21 cellular contexts compared by ENCODE assay signal in the genomic region with DNA sequence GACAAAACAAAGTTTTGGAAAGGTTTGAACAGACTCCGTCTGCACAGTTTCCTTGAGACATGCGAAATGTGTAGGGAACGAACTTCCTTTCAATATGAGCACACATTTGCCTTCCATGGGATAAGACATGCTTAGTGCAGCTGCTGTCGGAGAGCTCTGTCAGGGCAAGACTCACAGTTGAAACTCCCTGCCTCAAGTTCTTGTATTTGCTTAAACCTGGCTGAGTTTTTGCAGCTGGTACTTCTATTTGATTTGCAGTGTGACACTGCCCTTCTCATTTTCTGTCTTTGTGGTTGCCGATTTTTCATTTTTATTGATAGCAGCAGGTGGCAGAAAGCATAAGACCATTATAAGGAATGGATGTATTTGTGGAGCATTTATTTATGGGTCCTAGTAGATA. TPM values are rescaled to one million over a fixed set of nuclear protein-coding genes. Genes with fewer than 3 reads are reported as not detected.
DNase-seq lines count a peak whose midpoint lies in the region; ATAC-seq, FAIRE-seq and TF ChIP-seq lines count a peak whose summit lies in the region.
"Had no signal": no experiment of that assay in that cellular context is flagged by ENCODE, and none has a peak within 500 bp of the region (broad histone marks: within the 10 kb centered on the region; RNA-seq: fewer than 3 reads in every experiment).

No MANE protein-coding gene starts in this region.

- H3K27ac ChIP-seq in keratinocyte (ENCODE audit: control insufficient read depth, insufficient read depth, low read length) (peak overlapping the region; percentile 32), left lung (no peak overlapping the region)
- H3K27ac ChIP-seq: cardiac muscle cell had no signal

- no peak for ATAC-seq in left lung
- ATAC-seq: activated CD8-positive, alpha-beta T cell treated with anti-CD3 and anti-CD28 coated beads for 36 hours; T-cell had no signal

- peak overlapping the region; percentile 92 for H2AFZ ChIP-seq in keratinocyte (ENCODE audit: control insufficient read depth, low read length)

- H3K27ac Mint-ChIP-seq in activated naive CD4-positive, alpha-beta T cell treated with anti-CD3 and anti-CD28 coated beads, Interleukin-2, amount 50 U/mL, for 24 hours: peak overlapping the region; percentile 71
- H3K27ac Mint-ChIP-seq: activated CD8-positive, alpha-beta T cell treated with anti-CD3 and anti-CD28 coated beads for 36 hours; activated naive CD8-positive, alpha-beta T cell treated with anti-CD3 and anti-CD28 coated beads, Interleukin-2, amount 10 ng/mL, durations not matched to agents 7 days and 5 days; CD4-positive, alpha-beta T cell had no signal

- peak overlapping the region; percentile 39 for H3K4me2 ChIP-seq in keratinocyte (ENCODE audit: control insufficient read depth, extremely low read depth, insufficient read depth, low read depth, low read length)

- H3K9ac ChIP-seq in keratinocyte (ENCODE audit: control insufficient read depth, extremely low read depth, insufficient read depth, low read length): peak overlapping the region; percentile 30

- H3K4me1 ChIP-seq in keratinocyte (ENCODE audit: control insufficient read depth, extremely low read depth, insufficient read depth, low read length): peaks cover 30% of the 10 kb centered on the region
- peaks cover 0 to 13% of the 10 kb centered on the region in 2 donors for H3K4me1 ChIP-seq in left lung

- H3K4me3 Mint-ChIP-seq in activated naive CD4-positive, alpha-beta T cell treated with anti-CD3 and anti-CD28 coated beads, Interleukin-2, amount 50 U/mL, for 24 hours: peak overlapping the region; percentile 5
- H3K4me3 Mint-ChIP-seq: activated CD8-positive, alpha-beta T cell treated with anti-CD3 and anti-CD28 coated beads for 36 hours; activated naive CD8-positive, alpha-beta T cell treated with anti-CD3 and anti-CD28 coated beads, Interleukin-2, amount 10 ng/mL, durations not matched to agents 7 days and 5 days; CD4-positive, alpha-beta T cell; T-cell had no signal

- no peaks in the 10 kb centered on the region for H3K9me1 ChIP-seq in keratinocyte (ENCODE audit: control insufficient read depth, extremely low read depth, insufficient read depth, low read length)

- dilution Hi-C loops in keratinocyte (cut with MboI; ENCODE audit: extremely low pct_ligation_motif_present, low sequenced_read_pairs): no loop called here

- no peaks in the 10 kb centered on the region for H3K27me3 Mint-ChIP-seq in activated naive CD4-positive, alpha-beta T cell treated with anti-CD3 and anti-CD28 coated beads, Interleukin-2, amount 50 U/mL, for 24 hours
- H3K27me3 Mint-ChIP-seq: activated CD8-positive, alpha-beta T cell treated with anti-CD3 and anti-CD28 coated beads for 36 hours; activated naive CD8-positive, alpha-beta T cell treated with anti-CD3 and anti-CD28 coated beads, Interleukin-2, amount 10 ng/mL, durations not matched to agents 7 days and 5 days; CD4-positive, alpha-beta T cell; T-cell had no signal

- H3K36me3 ChIP-seq in keratinocyte (ENCODE audit: control insufficient read depth in 2 of 2, extremely low read depth in 1 of 2, insufficient read depth in 2 of 2, low read length in 2 of 2): no peaks in the 10 kb centered on the region
- H3K36me3 ChIP-seq in left lung: no peaks in the 10 kb centered on the region
- H3K36me3 ChIP-seq: cardiac muscle cell had no signal

- peaks cover 49% of the 10 kb centered on the region for H3K4me1 Mint-ChIP-seq in activated naive CD4-positive, alpha-beta T cell treated with anti-CD3 and anti-CD28 coated beads, Interleukin-2, amount 50 U/mL, for 24 hours

- H3K27me3 ChIP-seq in keratinocyte (ENCODE audit: control insufficient read depth, extremely low read depth, insufficient read depth, low read length): no peaks in the 10 kb centered on the region
- peaks cover 0 to 4% of the 10 kb centered on the region in 2 donors for H3K27me3 ChIP-seq in left lung
- H3K27me3 ChIP-seq: cardiac muscle cell had no signal

- no peak for DNase-seq in activated naive CD4-positive, alpha-beta T cell treated with Interleukin-2 at 50 U/mL for 16 hours
- peak; percentile 84 for DNase-seq in SHP77 treated with DMSO at 0.1 percent for 48 hours (lab: John Stamatoyannopoulos, UW)
- no peak for DNase-seq in keratinocyte (ENCODE audit: low read depth, low spot score)
- DNase-seq in NCI-H345 (lab: John Stamatoyannopoulos, UW): no peak
- DNase-seq in HTR-8/SVneo (ENCODE audit: insufficient read length, low spot score): no peak
- DNase-seq in nucleus accumbens (lab: John Stamatoyannopoulos, UW): no peak
- DNase-seq in left lung: no peak
- DNase-seq: activated CD8-positive, alpha-beta T cell treated with anti-CD3 and anti-CD28 coated beads for 36 hours; activated naive CD8-positive, alpha-beta T cell treated with anti-CD3 and anti-CD28 coated beads, Interleukin-2, amount 10 ng/mL, durations not matched to agents 7 days and 5 days; activated T-cell treated with anti-CD3 and anti-CD28 coated beads, Interleukin-2, amount 50 U/mL, for 48 hours; CD4-positive, alpha-beta T cell; DND-41; hippocampal formation; KBM-7; kidney glomerular epithelial cell; NCI-H446 treated with DMSO at 0.1 percent for 48 hours; stimulated activated naive CD4-positive, alpha-beta T cell; T-cell had no signal

- H3K4me3 ChIP-seq in keratinocyte (ENCODE audit: control insufficient read depth in 2 of 3, extremely low read depth in 1 of 3, insufficient read depth in 2 of 3, low read depth in 1 of 3, low read length in 3 of 3): no peak overlapping the region
- no peak overlapping the region for H3K4me3 ChIP-seq in left lung
- H3K4me3 ChIP-seq: cardiac muscle cell had no signal

- no peaks in the 10 kb centered on the region for H3K9me3 Mint-ChIP-seq in activated naive CD4-positive, alpha-beta T cell treated with anti-CD3 and anti-CD28 coated beads, Interleukin-2, amount 50 U/mL, for 24 hours
- H3K9me3 Mint-ChIP-seq: activated naive CD8-positive, alpha-beta T cell treated with anti-CD3 and anti-CD28 coated beads, Interleukin-2, amount 10 ng/mL, durations not matched to agents 7 days and 5 days; CD4-positive, alpha-beta T cell; T-cell had no signal

- no peaks in the 10 kb centered on the region for H3K79me2 ChIP-seq in keratinocyte (ENCODE audit: control insufficient read depth, insufficient read depth, low read length)

- no peaks in the 10 kb centered on the region for H4K20me1 ChIP-seq in keratinocyte (ENCODE audit: control insufficient read depth, extremely low read depth, insufficient read depth, low read length)

- intact Hi-C loops in left lung (cut with DNase I): no loop called here

- FAIRE-seq in keratinocyte (lab: Jason Lieb, UNC): peak; percentile 49
- FAIRE-seq in HTR-8/SVneo (lab: Jason Lieb, UNC): no peak

- no peaks in the 10 kb centered on the region for H3K36me3 Mint-ChIP-seq in activated naive CD4-positive, alpha-beta T cell treated with anti-CD3 and anti-CD28 coated beads, Interleukin-2, amount 50 U/mL, for 24 hours
- H3K36me3 Mint-ChIP-seq: T-cell had no signal

- no peaks in the 10 kb centered on the region for H3K9me3 ChIP-seq in keratinocyte (ENCODE audit: control insufficient read depth, low read depth, low read length)
- no peaks in the 10 kb centered on the region for H3K9me3 ChIP-seq in left lung

- TF ChIP-seq CTCF in keratinocyte (optimal IDR thresholded peaks at IDR 0.05 in 1 of 3, IDR thresholded peaks at IDR 0.05 in 1 of 3, conservative IDR thresholded peaks at IDR 0.05 in 1 of 3; ENCODE audit: extremely low read depth in 1 of 3, insufficient read depth in 2 of 3, low read length in 3 of 3) (no peak), left lung (IDR thresholded peaks at IDR 0.05) (no peak)

RNA-seq across cellular contexts. Expression of a gene that starts 18.2 kb away (rescaled TPM):
- polyA plus RNA-seq in keratinocyte: 0.04 to 0.15 TPM in 2 of 3 replicates, not detected in the other
- polyA plus RNA-seq in keratinocyte (2011; ENCODE audit: low read depth): not detected
- not detected in 2 replicates for polyA plus RNA-seq in keratinocyte (2011; cell fraction: cytosol; rRNA removed)
- polyA plus RNA-seq in keratinocyte (2011; cell fraction: nucleus; rRNA removed): 0.16 and 0.17 TPM in 2 replicates
- polyA plus RNA-seq in keratinocyte (2012; ENCODE audit: low replicate concordance): not detected in 2 replicates
- not detected in 3 replicates for polyA minus RNA-seq in keratinocyte
- not detected for polyA minus RNA-seq in keratinocyte (2011; cell fraction: cytosol; rRNA and poly(A)+ RNA removed)
- 0.62 TPM in 1 of 2 replicates, not detected in the other for polyA minus RNA-seq in keratinocyte (2011; cell fraction: nucleus; rRNA and poly(A)+ RNA removed)
- 10 to 100 TPM in 1 of 2 donors, 1 to 10 TPM in 1; 1.9 to 10.1 TPM for total RNA-seq in left lung
- total RNA-seq: cardiac muscle cell, RPMI7951 had no signal
- polyA plus RNA-seq: cardiac muscle cell had no signal
